In genomic region chr17:52636443-52636842, GRCh38 we compare ENCODE assay signal across 39 cellular contexts.
"Had no signal": no experiment of that assay in that cellular context is flagged by ENCODE, and none has a peak within 500 bp of the region (broad histone marks: within the 10 kb centered on the region; RNA-seq: fewer than 3 reads in every experiment).

No MANE protein-coding gene starts in this region.

- H3K27ac Mint-ChIP-seq: activated naive CD4-positive, alpha-beta T cell treated with anti-CD3 and anti-CD28 coated beads for 36 hours; activated naive CD4-positive, alpha-beta T cell treated with anti-CD3 and anti-CD28 coated beads, Interleukin-2, amount 10 ng/mL, durations not matched to agents 7 days and 5 days; activated naive CD4-positive, alpha-beta T cell treated with anti-CD3 and anti-CD28 coated beads, Interleukin-2, amount 50 U/mL, for 24 hours; activated naive CD4-positive, alpha-beta T cell treated with anti-CD3 and anti-CD28 coated beads, Interleukin-2, amount 50 U/mL, for 72 hours; activated naive CD8-positive, alpha-beta T cell; activated naive CD8-positive, alpha-beta T cell treated with anti-CD3 and anti-CD28 coated beads for 36 hours; activated naive CD8-positive, alpha-beta T cell treated with anti-CD3 and anti-CD28 coated beads, Interleukin-2, amount 10 ng/mL, durations not matched to agents 7 days and 5 days; activated naive CD8-positive, alpha-beta T cell treated with anti-CD3 and anti-CD28 coated beads, Interleukin-2, amount 50 U/mL, for 24 hours; activated T-cell treated with anti-CD3 and anti-CD28 coated beads, Interleukin-2, amount 50 U/mL, for 24 hours; activated T-cell treated with anti-CD3 and anti-CD28 coated beads, Interleukin-2, amount 50 U/mL, for 72 hours; activated T-helper 1 cell treated with anti-CD3 and anti-CD28 coated beads, Interleukin-12 subunit alpha, Interleukin-12 subunit beta, Interleukin-2, Interleukin-4 antibody, amounts not matched to agents 30 ng/mL and 10 ng/mL and 1 ng/mL, durations not matched to agents 14 hours and 24 hours and 36 hours; activated T-helper 17 cell treated with anti-CD3 and anti-CD28 coated beads, Interleukin-2, amount 50 U/mL, for 72 hours; activated T-helper 2 cell treated with anti-CD3 and anti-CD28 coated beads, Interferon-gamma antibody, Interleukin-2, Interleukin-4, amounts not matched to agents 10 μg/mL and 5 μg/mL and 100 μg/mL, durations not matched to agents 14 hours and 24 hours and 36 hours; brain had no signal

- DNase-seq: activated effector memory CD4-positive, alpha-beta T cell treated with anti-CD3 and anti-CD28 coated beads, Interleukin-2, amount 50 U/mL, for 16 hours; activated effector memory CD4-positive, alpha-beta T cell treated with Interleukin-2 at 50 U/mL for 16 hours; activated gamma-delta T cell; activated gamma-delta T cell treated with Interleukin-2 at 50 U/mL for 16 hours; activated naive CD4-positive, alpha-beta T cell; activated naive CD4-positive, alpha-beta T cell treated with anti-CD3 and anti-CD28 coated beads for 36 hours; activated naive CD4-positive, alpha-beta T cell treated with anti-CD3 and anti-CD28 coated beads, Interleukin-2, amount 10 ng/mL, durations not matched to agents 7 days and 5 days; activated naive CD4-positive, alpha-beta T cell treated with anti-CD3 and anti-CD28 coated beads, Interleukin-2, amount 50 U/mL, for 16 hours; activated naive CD4-positive, alpha-beta T cell treated with Interleukin-2 at 50 U/mL for 16 hours; activated naive CD8-positive, alpha-beta T cell treated with anti-CD3 and anti-CD28 coated beads for 36 hours; activated naive CD8-positive, alpha-beta T cell treated with anti-CD3 and anti-CD28 coated beads, Interleukin-2, amount 10 ng/mL, durations not matched to agents 7 days and 5 days; activated naive CD8-positive, alpha-beta T cell treated with anti-CD3 and anti-CD28 coated beads, Interleukin-2, amount 50 U/mL, for 24 hours; activated T-cell treated with anti-CD3 and anti-CD28 coated beads, Interleukin-2, amount 50 U/mL, for 24 hours; activated T-cell treated with anti-CD3 and anti-CD28 coated beads, Interleukin-2, amount 50 U/mL, for 4 hours; activated T-cell treated with anti-CD3 and anti-CD28 coated beads, Interleukin-2, amount 50 U/mL, for 48 hours; activated T-cell treated with anti-CD3 and anti-CD28 coated beads, Interleukin-2, amount 50 U/mL, for 72 hours; adrenal gland; amniotic stem cell; amygdala; anterior cingulate cortex; aorta; body of pancreas; brain microvascular endothelial cell; caudate nucleus; central memory CD4-positive, alpha-beta T cell; cerebellar nuclear complex had no signal

- H3K4me3 ChIP-seq: adrenal gland, ascending aorta, body of pancreas, breast epithelium, cardiac muscle cell had no signal

- H3K9me3 Mint-ChIP-seq: activated T-cell treated with anti-CD3 and anti-CD28 coated beads, Interleukin-2, amount 50 U/mL, for 24 hours had no signal

- H3K4me3 Mint-ChIP-seq: activated naive CD4-positive, alpha-beta T cell treated with anti-CD3 and anti-CD28 coated beads for 36 hours; activated naive CD4-positive, alpha-beta T cell treated with anti-CD3 and anti-CD28 coated beads, Interleukin-2, amount 10 ng/mL, durations not matched to agents 7 days and 5 days; activated naive CD4-positive, alpha-beta T cell treated with anti-CD3 and anti-CD28 coated beads, Interleukin-2, amount 50 U/mL, for 24 hours; activated naive CD8-positive, alpha-beta T cell; activated naive CD8-positive, alpha-beta T cell treated with anti-CD3 and anti-CD28 coated beads for 36 hours; activated naive CD8-positive, alpha-beta T cell treated with anti-CD3 and anti-CD28 coated beads, Interleukin-2, amount 10 ng/mL, durations not matched to agents 7 days and 5 days; activated naive CD8-positive, alpha-beta T cell treated with anti-CD3 and anti-CD28 coated beads, Interleukin-2, amount 50 U/mL, for 24 hours; activated T-cell treated with anti-CD3 and anti-CD28 coated beads, Interleukin-2, amount 50 U/mL, for 24 hours; activated T-cell treated with anti-CD3 and anti-CD28 coated beads, Interleukin-2, amount 50 U/mL, for 4 hours; activated T-cell treated with anti-CD3 and anti-CD28 coated beads, Interleukin-2, amount 50 U/mL, for 72 hours; activated T-helper 1 cell treated with anti-CD3 and anti-CD28 coated beads, Interleukin-12 subunit alpha, Interleukin-12 subunit beta, Interleukin-2, Interleukin-4 antibody, amounts not matched to agents 30 ng/mL and 10 ng/mL and 1 ng/mL, durations not matched to agents 14 hours and 24 hours and 36 hours; activated T-helper 17 cell treated with anti-CD3 and anti-CD28 coated beads, Interleukin-2, amount 50 U/mL, for 72 hours; brain; central memory CD8-positive, alpha-beta T cell had no signal

- H3K9me3 ChIP-seq: adrenal gland, ascending aorta, body of pancreas, breast epithelium had no signal

- H3K27ac ChIP-seq: adrenal gland, ascending aorta, body of pancreas, brain microvascular endothelial cell, breast epithelium, cardiac muscle cell had no signal

- H3K4me1 ChIP-seq: adrenal gland, ascending aorta, body of pancreas, breast epithelium had no signal

- H3K36me3 ChIP-seq: adrenal gland, ascending aorta, brain microvascular endothelial cell, breast epithelium, cardiac muscle cell had no signal

- H3K27me3 Mint-ChIP-seq: activated naive CD4-positive, alpha-beta T cell treated with anti-CD3 and anti-CD28 coated beads, Interleukin-2, amount 10 ng/mL, durations not matched to agents 7 days and 5 days; activated naive CD4-positive, alpha-beta T cell treated with anti-CD3 and anti-CD28 coated beads, Interleukin-2, amount 50 U/mL, for 24 hours; activated naive CD8-positive, alpha-beta T cell treated with anti-CD3 and anti-CD28 coated beads for 36 hours; activated naive CD8-positive, alpha-beta T cell treated with anti-CD3 and anti-CD28 coated beads, Interleukin-2, amount 10 ng/mL, durations not matched to agents 7 days and 5 days; activated naive CD8-positive, alpha-beta T cell treated with anti-CD3 and anti-CD28 coated beads, Interleukin-2, amount 50 U/mL, for 24 hours; activated T-cell treated with anti-CD3 and anti-CD28 coated beads, Interleukin-2, amount 50 U/mL, for 24 hours; activated T-helper 17 cell treated with anti-CD3 and anti-CD28 coated beads, Interleukin-2, amount 50 U/mL, for 72 hours; central memory CD8-positive, alpha-beta T cell had no signal

- H3K4me1 Mint-ChIP-seq: activated naive CD4-positive, alpha-beta T cell treated with anti-CD3 and anti-CD28 coated beads, Interleukin-2, amount 10 ng/mL, durations not matched to agents 7 days and 5 days; activated naive CD4-positive, alpha-beta T cell treated with anti-CD3 and anti-CD28 coated beads, Interleukin-2, amount 50 U/mL, for 24 hours; activated naive CD8-positive, alpha-beta T cell treated with anti-CD3 and anti-CD28 coated beads for 36 hours; activated naive CD8-positive, alpha-beta T cell treated with anti-CD3 and anti-CD28 coated beads, Interleukin-2, amount 10 ng/mL, durations not matched to agents 7 days and 5 days; activated naive CD8-positive, alpha-beta T cell treated with anti-CD3 and anti-CD28 coated beads, Interleukin-2, amount 50 U/mL, for 24 hours; activated T-helper 17 cell treated with anti-CD3 and anti-CD28 coated beads, Interleukin-2, amount 50 U/mL, for 72 hours; central memory CD8-positive, alpha-beta T cell had no signal

- H3K27me3 ChIP-seq: adrenal gland, ascending aorta, body of pancreas, brain microvascular endothelial cell, breast epithelium, cardiac muscle cell had no signal

- H3K36me3 Mint-ChIP-seq: activated naive CD4-positive, alpha-beta T cell treated with anti-CD3 and anti-CD28 coated beads, Interleukin-2, amount 10 ng/mL, durations not matched to agents 7 days and 5 days; activated naive CD4-positive, alpha-beta T cell treated with anti-CD3 and anti-CD28 coated beads, Interleukin-2, amount 50 U/mL, for 24 hours; activated naive CD8-positive, alpha-beta T cell; activated naive CD8-positive, alpha-beta T cell treated with anti-CD3 and anti-CD28 coated beads for 36 hours; activated naive CD8-positive, alpha-beta T cell treated with anti-CD3 and anti-CD28 coated beads, Interleukin-2, amount 10 ng/mL, durations not matched to agents 7 days and 5 days; brain had no signal

- ATAC-seq: activated naive CD4-positive, alpha-beta T cell treated with anti-CD3 and anti-CD28 coated beads, Interleukin-2, amount 50 U/mL, for 72 hours; activated naive CD8-positive, alpha-beta T cell treated with anti-CD3 and anti-CD28 coated beads, Interleukin-2, amount 50 U/mL, for 24 hours; activated T-cell treated with anti-CD3 and anti-CD28 coated beads, Interleukin-2, amount 50 U/mL, for 4 hours; activated T-cell treated with anti-CD3 and anti-CD28 coated beads, Interleukin-2, amount 50 U/mL, for 72 hours; activated T-helper 17 cell treated with anti-CD3 and anti-CD28 coated beads, Interleukin-2, amount 50 U/mL, for 72 hours; body of pancreas had no signal

- FAIRE-seq: astrocyte, bronchial epithelial cell had no signal
